19 cellular contexts compared by ENCODE assay signal in the genomic region with DNA sequence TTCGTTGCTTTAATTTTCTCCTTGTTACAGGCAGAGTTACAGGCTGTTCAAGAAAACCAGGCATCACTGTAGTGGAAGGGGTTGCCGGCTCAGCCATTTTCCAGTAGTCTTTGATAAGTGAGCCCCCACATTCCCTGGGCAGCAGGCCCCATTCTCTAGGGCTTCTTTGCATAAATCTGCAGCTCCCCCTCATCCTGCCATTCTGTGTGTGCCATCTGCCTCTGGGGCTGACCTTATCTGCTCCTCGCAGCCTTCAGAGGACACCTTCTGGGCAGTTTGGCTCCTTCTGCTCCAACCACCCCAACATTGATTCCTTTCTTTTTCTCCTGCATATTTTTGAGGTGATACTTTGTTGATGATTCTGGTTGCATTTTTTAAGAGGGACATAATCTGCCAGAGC. TPM values are rescaled to one million over a fixed set of nuclear protein-coding genes. Genes with fewer than 3 reads are reported as not detected.
DNase-seq lines count a peak whose midpoint lies in the region; ATAC-seq and TF ChIP-seq lines count a peak whose summit lies in the region.
"Had no signal": no experiment of that assay in that cellular context is flagged by ENCODE, and none has a peak within 500 bp of the region (broad histone marks: within the 10 kb centered on the region; RNA-seq: fewer than 3 reads in every experiment).

No MANE protein-coding gene starts in this region.

- peak overlapping the region; percentile 40 for H3K27ac ChIP-seq in HUES64 (ENCODE audit: low read depth, low read length)
- H3K27ac ChIP-seq: stomach had no signal

- no peaks in the 10 kb centered on the region for H3K9me3 ChIP-seq in Caco-2
- H3K9me3 ChIP-seq in HUES64 (ENCODE audit: insufficient read depth, low read depth, low read length), result no peaks in the 10 kb centered on the region
- H3K9me3 ChIP-seq: stomach had no signal

- CTCF ChIA-PET in Caco-2 (lab: Charles Lee), result no interaction called here

- H3K27ac Mint-ChIP-seq in Caco-2 (ENCODE audit: unreplicated experiment), result peak overlapping the region; percentile 62
- peak overlapping the region; percentile 10 to 89 (median 82) for H3K27ac Mint-ChIP-seq in brain
- H3K27ac Mint-ChIP-seq in mesothelial cell of epicardium, result peak overlapping the region; percentile 64
- H3K27ac Mint-ChIP-seq: CD8-positive, alpha-beta T cell had no signal

- no TSS peak for BruUV-seq in Caco-2 (replicated peaks; lab: Mats Ljungman, UMichigan)

- H3K4me1 Mint-ChIP-seq in Caco-2 (ENCODE audit: low read depth, unreplicated experiment) (no peaks in the 10 kb centered on the region), brain (peaks cover 52% of the 10 kb centered on the region), mesothelial cell of epicardium (peaks cover 6% of the 10 kb centered on the region)

- intact Hi-C loops in Caco-2 (cut with micrococcal nuclease; ENCODE audit: unreplicated experiment), result no loop called here

- H3K36me3 ChIP-seq in Caco-2 (ENCODE audit: control insufficient read depth, insufficient read depth, low read length), result no peaks in the 10 kb centered on the region; the same call in 1 of the 2 replicates
- peaks cover 18% of the 10 kb centered on the region for H3K36me3 ChIP-seq in HUES64 (ENCODE audit: insufficient read depth, low read length)

- ATAC-seq in GM18870 (IDR thresholded peaks at IDR 0.05; ENCODE audit: unreplicated experiment), result no peak
- no peak for ATAC-seq in GM18873 (IDR thresholded peaks at IDR 0.05; ENCODE audit: low FRiP score, unreplicated experiment)
- ATAC-seq: CD8-positive, alpha-beta T cell; sciatic nerve had no signal

- POLR2A ChIA-PET in Caco-2 (lab: Charles Lee), result interaction anchor here (0.5 kb wide), 1 partner anchor 238 kb away, joined by 3 read pairs; no protein-coding TSS in a partner anchor

- H3K9ac ChIP-seq in HUES64 (ENCODE audit: low read depth, low read length), result no peak overlapping the region

- DNase-seq in Caco-2 (no peak), mesothelial cell of epicardium (ENCODE audit: low spot score in 2 of 2, unreplicated experiment in 2 of 2) (no peak), GF-D8 (lab: John Stamatoyannopoulos, UW) (no peak), SW 1271 (lab: John Stamatoyannopoulos, UW) (no peak)
- DNase-seq: activated CD4-positive, alpha-beta T cell treated with anti-CD3 and anti-CD28 coated beads for 48 hours; anterior cingulate cortex; CD8-positive, alpha-beta T cell; hippocampal formation; NCI-H1105; NCI-H748 treated with DMSO at 0.1 percent for 48 hours; occipital lobe; stomach; T1000 had no signal

- H3K27me3 ChIP-seq in Caco-2 (replicated peaks; ENCODE audit: control insufficient read depth, insufficient read depth, low read length), result no peaks in the 10 kb centered on the region
- H3K27me3 ChIP-seq in HUES64 (ENCODE audit: insufficient read depth, low read length), result no peaks in the 10 kb centered on the region
- H3K27me3 ChIP-seq: stomach had no signal

- H3K36me3 Mint-ChIP-seq in Caco-2 (ENCODE audit: insufficient read depth, unreplicated experiment), result peaks cover 13% of the 10 kb centered on the region
- H3K36me3 Mint-ChIP-seq in brain, result no peaks in the 10 kb centered on the region
- H3K36me3 Mint-ChIP-seq in mesothelial cell of epicardium, result no peaks in the 10 kb centered on the region
- H3K36me3 Mint-ChIP-seq: CD8-positive, alpha-beta T cell had no signal

- H3K4me1 ChIP-seq in Caco-2 (no peaks in the 10 kb centered on the region), HUES64 (ENCODE audit: insufficient read depth, low read length) (peaks cover 29% of the 10 kb centered on the region)
- H3K4me1 ChIP-seq: stomach had no signal

- no peak overlapping the region for H3K4me3 Mint-ChIP-seq in Caco-2 (ENCODE audit: unreplicated experiment)
- H3K4me3 Mint-ChIP-seq in brain, result peak overlapping the region in 1 of 5 experiments; percentile 33
- H3K4me3 Mint-ChIP-seq in mesothelial cell of epicardium, result no peak overlapping the region
- H3K4me3 Mint-ChIP-seq: CD8-positive, alpha-beta T cell had no signal

- TF ChIP-seq CTCF in Caco-2 (IDR thresholded peaks at IDR 0.05; ENCODE audit: insufficient read depth in 1 of 2, low read depth in 1 of 2, low read length in 1 of 2, severe bottlenecking in 1 of 2, unreplicated experiment in 1 of 2), result no peak
- no peak for TF ChIP-seq CTCF in brain (conservative IDR thresholded peaks at IDR 0.05)
- TF ChIP-seq CTCF in mesothelial cell of epicardium (IDR thresholded peaks at IDR 0.05; ENCODE audit: unreplicated experiment), result no peak

- no peaks in the 10 kb centered on the region for H3K27me3 Mint-ChIP-seq in Caco-2 (ENCODE audit: insufficient read depth, unreplicated experiment)
- no peaks in the 10 kb centered on the region for H3K27me3 Mint-ChIP-seq in brain
- no peaks in the 10 kb centered on the region for H3K27me3 Mint-ChIP-seq in mesothelial cell of epicardium (ENCODE audit: low read depth)

- 52% methylated on average over 3 of the region's 3 CpGs for WGBS in HUES64

- H3K9me3 Mint-ChIP-seq in Caco-2 (ENCODE audit: unreplicated experiment) (no peaks in the 10 kb centered on the region), brain (no peaks in the 10 kb centered on the region), mesothelial cell of epicardium (no peaks in the 10 kb centered on the region)
- H3K9me3 Mint-ChIP-seq: CD8-positive, alpha-beta T cell had no signal

- H3K4me3 ChIP-seq in Caco-2 (ENCODE audit: low read depth, low read length) (no peak overlapping the region), HUES64 (ENCODE audit: low read length) (no peak overlapping the region)
- H3K4me3 ChIP-seq: stomach had no signal

RNA-seq across cellular contexts. Expression of a gene that starts 17.0 kb away (rescaled TPM):
- 1.2 and 1.7 TPM in 2 replicates for total RNA-seq in Caco-2 (2022)
- polyA plus RNA-seq in HUES64 (2013, experiment 1 of 2), result 28.0 TPM
- polyA plus RNA-seq in HUES64 (2013, experiment 2 of 2), result 30.6 TPM
- 30.3 TPM for polyA plus RNA-seq in brain (ENCODE audit: insufficient read depth, low read depth, low replicate concordance)
- 7.6 to 8.7 TPM (median 8.7 TPM) in 3 replicates for total RNA-seq in mesothelial cell of epicardium
- total RNA-seq: LHCN-M2 had no signal

RNA-seq across cellular contexts. Expression of a gene that starts 19.8 kb away (rescaled TPM):
- total RNA-seq in Caco-2 (2022) (227 and 236 TPM in 2 replicates), mesothelial cell of epicardium (211 to 222 TPM (median 211 TPM) in 3 replicates)
- polyA plus RNA-seq in HUES64 (2013, experiment 1 of 2), result 114 TPM
- polyA plus RNA-seq in HUES64 (2013, experiment 2 of 2), result 125 TPM
- polyA plus RNA-seq in brain (ENCODE audit: insufficient read depth, low read depth, low replicate concordance), result 594 TPM

RNA-seq across cellular contexts. Expression of a gene that starts 35.4 kb away (rescaled TPM):
- total RNA-seq in Caco-2 (2022), result 9.4 and 10.2 TPM in 2 replicates
- 1.8 TPM for polyA plus RNA-seq in HUES64 (2013, experiment 1 of 2)
- polyA plus RNA-seq in HUES64 (2013, experiment 2 of 2), result 1.9 TPM
- polyA plus RNA-seq in brain (ENCODE audit: insufficient read depth, low read depth, low replicate concordance), result 15.5 TPM
- total RNA-seq in mesothelial cell of epicardium, result 5.6 to 6.3 TPM (median 5.9 TPM) in 3 replicates

RNA-seq across cellular contexts. Expression of a gene that starts 43.8 kb away (rescaled TPM):
- 1,565 and 1,613 TPM in 2 replicates for total RNA-seq in Caco-2 (2022)
- 2,026 TPM for polyA plus RNA-seq in HUES64 (2013, experiment 1 of 2)
- polyA plus RNA-seq in HUES64 (2013, experiment 2 of 2), result 1,998 TPM
- 3,023 TPM for polyA plus RNA-seq in brain (ENCODE audit: insufficient read depth, low read depth, low replicate concordance)
- 1,019 to 1,067 TPM (median 1,060 TPM) in 3 replicates for total RNA-seq in mesothelial cell of epicardium
